ENCODE assay signal across 8 cellular contexts in the genomic region with DNA sequence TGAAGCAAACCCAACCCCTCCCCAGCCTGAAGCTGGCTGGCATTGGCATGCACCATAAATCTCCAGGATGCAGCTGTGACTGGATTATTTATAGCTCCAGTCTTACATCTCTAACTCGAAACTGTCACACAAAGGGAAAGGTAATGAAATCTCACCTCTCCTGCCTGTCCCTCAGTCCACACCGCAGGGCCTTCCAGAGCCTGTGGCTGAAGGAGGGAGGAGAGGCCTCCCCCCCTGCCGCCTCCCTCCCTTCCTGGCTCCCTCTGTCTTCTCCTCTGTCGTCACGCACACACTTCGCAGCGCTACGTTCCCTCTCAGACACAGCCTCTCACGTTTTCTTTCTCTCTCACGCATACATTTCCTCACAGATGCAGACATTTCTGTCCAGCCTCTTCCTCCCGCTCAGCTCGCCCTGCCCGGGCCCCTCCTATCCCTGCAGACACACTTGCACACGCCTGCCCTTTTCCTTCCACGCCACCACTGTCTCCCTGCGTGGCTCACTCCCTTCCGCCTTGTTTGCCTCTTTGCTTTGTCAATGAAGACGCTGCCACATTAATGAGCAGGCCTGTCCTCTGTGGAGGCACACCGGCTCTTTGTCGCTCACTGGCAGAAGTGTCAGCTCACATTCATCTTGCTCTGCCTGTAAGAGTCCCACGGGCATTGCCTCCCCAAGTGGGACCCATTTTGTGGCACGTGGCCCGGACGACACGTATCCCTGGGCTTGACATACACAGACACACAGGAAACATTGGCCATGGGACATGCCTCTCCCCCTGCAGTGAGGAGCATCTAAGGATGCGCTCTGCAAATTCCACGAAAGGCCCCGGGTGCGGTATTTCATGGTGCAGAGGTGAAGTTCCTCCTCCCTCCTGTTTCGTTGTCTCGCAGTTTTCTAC. TPM values are rescaled to one million over a fixed set of nuclear protein-coding genes. Genes with fewer than 3 reads are reported as not detected.
DNase-seq lines count a peak whose midpoint lies in the region; ATAC-seq and TF ChIP-seq lines count a peak whose summit lies in the region.

No MANE protein-coding gene starts in this region.

- H2BK12ac ChIP-seq in trophoblast cell (ENCODE audit: low read length): no peak overlapping the region

- no peak overlapping the region for H3K27ac ChIP-seq in DOHH2 (ENCODE audit: low read depth, low read length)
- H3K27ac ChIP-seq in OCI-LY3 (ENCODE audit: low read length): no peak overlapping the region
- no peak overlapping the region for H3K27ac ChIP-seq in fibroblast of lung (ENCODE audit: insufficient read depth, low read length)
- H3K27ac ChIP-seq in trophoblast cell (ENCODE audit: low read depth, low read length): no peak overlapping the region

- peaks cover 7% of the 10 kb centered on the region for H3K79me1 ChIP-seq in trophoblast cell (ENCODE audit: low read length)

- H3F3A ChIP-seq in DOHH2 (ENCODE audit: control insufficient read depth, insufficient read depth): no peaks in the 10 kb centered on the region

- H3K4me1 ChIP-seq in DOHH2 (ENCODE audit: control insufficient read depth, low read length) (peaks cover 9% of the 10 kb centered on the region), OCI-LY3 (ENCODE audit: low read length) (peaks cover 7% of the 10 kb centered on the region), fibroblast of lung (ENCODE audit: control insufficient read depth, extremely low read depth, insufficient read depth, low read length) (no peaks in the 10 kb centered on the region), trophoblast cell (ENCODE audit: control insufficient read depth in 1 of 2, insufficient read depth in 2 of 2, low read length in 2 of 2) (peaks cover 26 to 33% of the 10 kb centered on the region in 2 experiments)

- no peaks in the 10 kb centered on the region for H4K20me1 ChIP-seq in DOHH2 (ENCODE audit: control insufficient read depth, insufficient read depth, low read depth, low read length)
- no peaks in the 10 kb centered on the region for H4K20me1 ChIP-seq in OCI-LY3 (ENCODE audit: insufficient read depth, low read length)
- H4K20me1 ChIP-seq in fibroblast of lung (ENCODE audit: control insufficient read depth, extremely low read depth, insufficient read depth, low read length): no peaks in the 10 kb centered on the region

- peak overlapping the region; percentile 55 for H3K4me2 ChIP-seq in DOHH2 (ENCODE audit: low read length)
- H3K4me2 ChIP-seq in OCI-LY3 (ENCODE audit: low read length): no peak overlapping the region
- H3K4me2 ChIP-seq in fibroblast of lung (ENCODE audit: extremely low read depth, insufficient read depth, low read length): no peak overlapping the region
- no peak overlapping the region for H3K4me2 ChIP-seq in trophoblast cell (ENCODE audit: low read length)

- no peak overlapping the region for H4K12ac ChIP-seq in trophoblast cell (ENCODE audit: low read depth, low read length)

- peak overlapping the region; percentile 43 for H3K14ac ChIP-seq in trophoblast cell (ENCODE audit: low read length)

- peak overlapping the region; percentile 1 for H3K18ac ChIP-seq in trophoblast cell (ENCODE audit: low read length)

- no peak for TF ChIP-seq CTCF in DOHH2 (IDR thresholded peaks at IDR 0.05; ENCODE audit: low read depth, low read length, poor library complexity, severe bottlenecking)
- TF ChIP-seq CTCF in OCI-LY3 (IDR thresholded peaks at IDR 0.05; ENCODE audit: low read depth, low read length): no peak
- TF ChIP-seq CTCF in fibroblast of lung (conservative IDR thresholded peaks at IDR 0.05 in 1 of 2, IDR thresholded peaks at IDR 0.05 in 1 of 2; ENCODE audit: low read depth in 1 of 2, low read length in 2 of 2): no peak

- no peak overlapping the region for H2AK5ac ChIP-seq in trophoblast cell (ENCODE audit: low read length)

- H3K9me2 ChIP-seq in DOHH2 (replicated peaks; ENCODE audit: control insufficient read depth, low read length): no peaks in the 10 kb centered on the region

- WGBS in trophoblast cell (ENCODE audit: extremely low coverage, insufficient coverage, insufficient read length): no CpG with 5 or more reads among the region's 31 CpGs

- no peak overlapping the region for H3K9ac ChIP-seq in OCI-LY3 (ENCODE audit: low read length)
- no peak overlapping the region for H3K9ac ChIP-seq in fibroblast of lung (ENCODE audit: insufficient read depth, low read length)
- no peak overlapping the region for H3K9ac ChIP-seq in trophoblast cell (ENCODE audit: low read length)

- H3K27me3 ChIP-seq in DOHH2 (ENCODE audit: control insufficient read depth, low read length) (peaks cover 56% of the 10 kb centered on the region), OCI-LY3 (ENCODE audit: low read depth, low read length) (peaks cover 5% of the 10 kb centered on the region; the same call in 1 of the 2 replicates), fibroblast of lung (ENCODE audit: control insufficient read depth, insufficient read depth, low read length) (no peaks in the 10 kb centered on the region), trophoblast cell (ENCODE audit: insufficient read depth, low read length) (no peaks in the 10 kb centered on the region), MG63 (no peaks in the 10 kb centered on the region)

- DNase-seq in fibroblast of lung (ENCODE audit: low read depth in 2 of 2) (peak; percentile 56 to 59), trophoblast cell (peak in 1 of 2 donors; percentile 30), left lobe of liver (ENCODE audit: low spot score) (no peak), epidermal melanocyte (ENCODE audit: insufficient read length, low spot score) (no peak), MG63 (no peak)

- no peak overlapping the region for H3K4ac ChIP-seq in trophoblast cell (ENCODE audit: low read depth, low read length)

- H3K4me3 ChIP-seq in DOHH2 (ENCODE audit: low read length) (peak overlapping the region; percentile 26; the same call in 1 of the 2 replicates), OCI-LY3 (ENCODE audit: low read length) (no peak overlapping the region), fibroblast of lung (replicated peaks in 1 of 4; ENCODE audit: control extremely low read depth in 1 of 4, insufficient read depth in 1 of 4, low read depth in 3 of 4, low read length in 4 of 4) (no peak overlapping the region), trophoblast cell (ENCODE audit: low read depth, low read length) (peak overlapping the region; percentile 34), MG63 (no peak overlapping the region)

- H2BK120ac ChIP-seq in trophoblast cell (ENCODE audit: insufficient read depth, low read length, poor library complexity): no peak overlapping the region

- no peaks in the 10 kb centered on the region for H3K36me3 ChIP-seq in DOHH2 (ENCODE audit: control insufficient read depth, low read length)
- H3K36me3 ChIP-seq in OCI-LY3 (replicated peaks; ENCODE audit: low read depth, low read length): no peaks in the 10 kb centered on the region
- no peaks in the 10 kb centered on the region for H3K36me3 ChIP-seq in fibroblast of lung (ENCODE audit: control insufficient read depth, insufficient read depth, low read length)
- no peaks in the 10 kb centered on the region for H3K36me3 ChIP-seq in trophoblast cell (ENCODE audit: control insufficient read depth in 1 of 2, insufficient read depth in 2 of 2, low read length in 2 of 2)
- H3K36me3 ChIP-seq in MG63: no peaks in the 10 kb centered on the region

- H2BK5ac ChIP-seq in trophoblast cell (ENCODE audit: low read depth, low read length, poor library complexity): no peak overlapping the region

- no peak overlapping the region for H4K8ac ChIP-seq in trophoblast cell (ENCODE audit: low read depth, low read length)

- H2AFZ ChIP-seq in OCI-LY3 (ENCODE audit: low read depth, low read length) (peak overlapping the region; percentile 1; the same call in 1 of the 2 replicates), fibroblast of lung (ENCODE audit: low read length) (peak overlapping the region; percentile 46), trophoblast cell (ENCODE audit: insufficient read depth, low read length, poor library complexity) (no peak overlapping the region)

- no peaks in the 10 kb centered on the region for H3K79me2 ChIP-seq in DOHH2 (ENCODE audit: control insufficient read depth, low read length)
- no peaks in the 10 kb centered on the region for H3K79me2 ChIP-seq in OCI-LY3 (ENCODE audit: low read length)
- no peaks in the 10 kb centered on the region for H3K79me2 ChIP-seq in fibroblast of lung (ENCODE audit: control insufficient read depth, insufficient read depth, low read length)
- H3K79me2 ChIP-seq in trophoblast cell (ENCODE audit: control insufficient read depth, insufficient read depth, low read length, poor library complexity): no peaks in the 10 kb centered on the region

- ATAC-seq in HG02759 (IDR thresholded peaks at IDR 0.05; ENCODE audit: unreplicated experiment): peak; percentile 53
- no peak for ATAC-seq in left lobe of liver

- no peak overlapping the region for H4K91ac ChIP-seq in trophoblast cell (ENCODE audit: low read depth, low read length)

- no peak overlapping the region for H3K23ac ChIP-seq in trophoblast cell (ENCODE audit: low read length)

- H3K9me3 ChIP-seq in DOHH2 (ENCODE audit: control insufficient read depth, insufficient read depth, low read length) (no peaks in the 10 kb centered on the region), OCI-LY3 (ENCODE audit: insufficient read depth, low read length) (no peaks in the 10 kb centered on the region), fibroblast of lung (ENCODE audit: control insufficient read depth, insufficient read depth, low read depth, low read length) (no peaks in the 10 kb centered on the region), trophoblast cell (ENCODE audit: insufficient read depth, low read depth, low read length) (no peaks in the 10 kb centered on the region), MG63 (no peaks in the 10 kb centered on the region)

RNA-seq across cellular contexts. Expression of gene IRF2BPL, which starts 27.9 kb away (rescaled TPM):
- total RNA-seq in fibroblast of lung (36.0 and 45.9 TPM in 2 replicates), left lobe of liver (18.1 TPM)
- 9.8 and 13.1 TPM in 2 replicates for polyA plus RNA-seq in fibroblast of lung
- 23.8 and 31.3 TPM in 2 replicates for polyA plus RNA-seq in fibroblast of lung (2012)
- 10.8 and 15.9 TPM in 2 replicates for polyA minus RNA-seq in fibroblast of lung (ENCODE audit: low replicate concordance)
- 21.4 and 23.0 TPM in 2 replicates for polyA plus RNA-seq in trophoblast cell (2013)
- total RNA-seq in MG63 (2014; rRNA removed; shearing (Covaris generic); ENCODE audit: low replicate concordance): 18.1 and 34.9 TPM in 2 replicates

Comparison
In these comparisons a context has a peak if more than half of its experiments do, and no peak if none do; other contexts are left out.
1. H3K4me3 ChIP-seq: peak in DOHH2 (single experiment) and trophoblast cell (single experiment); none in OCI-LY3 (single experiment), fibroblast of lung (0 of 4) and MG63 (single experiment).
2. DNase-seq: peak in fibroblast of lung (2 of 2); none in left lobe of liver (single experiment), epidermal melanocyte (single experiment) and MG63 (single experiment).